13 cellular contexts compared by ENCODE assay signal in the genomic region with DNA sequence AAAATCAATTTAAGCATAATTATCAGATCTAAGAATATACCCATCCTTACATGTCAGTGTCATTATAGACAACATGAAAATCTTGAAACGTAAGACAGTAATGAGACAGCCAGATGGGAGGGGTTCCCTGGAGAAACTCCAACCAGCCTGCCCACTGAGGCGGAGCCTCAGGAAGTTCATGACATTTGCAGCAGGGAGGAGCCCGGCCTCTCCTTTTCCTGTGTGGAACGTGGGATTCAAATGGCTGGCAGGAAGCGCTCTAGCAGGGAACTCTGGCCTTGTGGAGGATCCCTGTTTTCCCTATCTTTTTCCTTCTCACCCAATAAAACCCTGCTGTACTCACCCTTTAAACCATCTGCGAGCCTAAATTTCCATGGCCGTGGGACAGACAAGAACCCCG.
DNase-seq lines count a peak whose midpoint lies in the region.
"Had no signal": no experiment of that assay in that cellular context is flagged by ENCODE, and none has a peak within 500 bp of the region (broad histone marks: within the 10 kb centered on the region; RNA-seq: fewer than 3 reads in every experiment).

No MANE protein-coding gene starts in this region.

- no peaks in the 10 kb centered on the region for H3K36me3 ChIP-seq in neuron (ENCODE audit: insufficient read depth, low read length)
- H3K36me3 ChIP-seq: esophagus muscularis mucosa had no signal

- intact Hi-C loops in cardiac septum (cut with DNase I) = loop anchor here (5.0 kb wide), 1 partner anchor 132 kb away; no protein-coding TSS in a partner anchor

- no peaks in the 10 kb centered on the region for H3K9me3 ChIP-seq in neuron (ENCODE audit: low read length)

- H3K4me1 ChIP-seq in neuron (ENCODE audit: insufficient read depth, low read length) = no peaks in the 10 kb centered on the region

- H3K4me3 ChIP-seq in neuron (ENCODE audit: low read length) = no peak overlapping the region

- peak overlapping the region; percentile 61 for H2AFZ ChIP-seq in neuron (ENCODE audit: low read depth, low read length)

- H3K27me3 ChIP-seq in neuron (ENCODE audit: insufficient read depth, low read length) = no peaks in the 10 kb centered on the region
- H3K27me3 ChIP-seq: esophagus muscularis mucosa had no signal

- DNase-seq in Daoy (ENCODE audit: low read depth) = peak; percentile 46
- DNase-seq in RPMI7951 (ENCODE audit: low read depth) = peak; percentile 49
- DNase-seq in cardiac septum (ENCODE audit: low spot score) = peak; percentile 85
- DNase-seq in activated naive CD4-positive, alpha-beta T cell treated with Interleukin-2 at 50 U/mL for 16 hours = no peak
- DNase-seq in DMS 273 (lab: John Stamatoyannopoulos, UW; ENCODE audit: unreplicated experiment) = no peak
- DNase-seq in SKM-1 treated with dmso at 0.1 percent for 144 hours (lab: John Stamatoyannopoulos, UW; ENCODE audit: unreplicated experiment) = no peak
- DNase-seq in NCI-H345 treated with DMSO at 0.1 percent for 48 hours (lab: John Stamatoyannopoulos, UW; ENCODE audit: unreplicated experiment) = no peak
- DNase-seq: activated CD8-positive, alpha-beta T cell treated with anti-CD3 and anti-CD28 coated beads, Interleukin-2, amount 10 ng/mL, durations not matched to agents 7 days and 5 days; activated naive CD4-positive, alpha-beta T cell treated with anti-CD3 and anti-CD28 coated beads, Interleukin-2, amount 50 U/mL, for 16 hours; Kasumi-1; left colon had no signal

Comparison
In these comparisons a context has a peak if more than half of its experiments do, and no peak if none do; other contexts are left out.
1. DNase-seq: peak in Daoy (single experiment), RPMI7951 (single experiment) and cardiac septum (single experiment); none in activated naive CD4-positive, alpha-beta T cell treated with Interleukin-2 at 50 U/mL for 16 hours (single experiment), DMS 273 (single experiment), SKM-1 treated with dmso at 0.1 percent for 144 hours (single experiment) and NCI-H345 treated with DMSO at 0.1 percent for 48 hours (single experiment).